ENCODE assay signal across 9 cellular contexts in genomic region chr12:75724913-75725312, GRCh38.
A peak's percentile ranks its signal among the peaks of the same experiment; 100 is the strongest.
DNase-seq lines count a peak whose midpoint lies in the region; ATAC-seq and TF ChIP-seq lines count a peak whose summit lies in the region.
"Had no signal": no experiment of that assay in that cellular context is flagged by ENCODE, and none has a peak within 500 bp of the region (broad histone marks: within the 10 kb centered on the region; RNA-seq: fewer than 3 reads in every experiment).

No MANE protein-coding gene starts in this region.

- CTCF ChIA-PET in activated CD4-positive, alpha-beta memory T cell treated with anti-CD3 and anti-CD28 coated beads for 36 hours (lab: Charles Lee): interaction anchor here (1.0 kb wide), 1 partner anchor 307 kb away, joined by 4 read pairs; the partner anchor contains the start of gene PHLDA1

- H3K9me3 Mint-ChIP-seq in activated CD4-positive, alpha-beta memory T cell treated with anti-CD3 and anti-CD28 coated beads for 36 hours: no peaks in the 10 kb centered on the region

- TF ChIP-seq CTCF in RWPE2 (IDR thresholded peaks at IDR 0.05; ENCODE audit: poor library complexity, severe bottlenecking): no peak
- TF ChIP-seq CTCF in spleen (IDR thresholded peaks at IDR 0.05 in 8 of 11, conservative IDR thresholded peaks at IDR 0.05 in 3 of 11): no peak

- intact Hi-C loops in spleen (cut with DNase I; ENCODE audit: low total_unique reads): no loop called here
- intact Hi-C loops in activated CD4-positive, alpha-beta memory T cell treated with anti-CD3 and anti-CD28 coated beads for 36 hours (cut with micrococcal nuclease): loop anchor here (5.0 kb wide), 2 partner anchors 83 to 307 kb away; partner anchors contain the start of gene PHLDA1

- H3K9me3 ChIP-seq in RWPE2 (ENCODE audit: severe bottlenecking): no peaks in the 10 kb centered on the region
- H3K9me3 ChIP-seq in spleen: no peaks in the 10 kb centered on the region

- peak overlapping the region; percentile 79 for H3K27ac ChIP-seq in RWPE2 (ENCODE audit: poor library complexity, severe bottlenecking)
- peak overlapping the region in 7 of 8 donors; percentile 23 to 79 (median 71) for H3K27ac ChIP-seq in spleen

- H3K27ac Mint-ChIP-seq in activated CD4-positive, alpha-beta memory T cell treated with anti-CD3 and anti-CD28 coated beads for 36 hours: no peak overlapping the region
- H3K27ac Mint-ChIP-seq: activated naive CD8-positive, alpha-beta T cell had no signal

- H3K4me1 Mint-ChIP-seq in activated CD4-positive, alpha-beta memory T cell treated with anti-CD3 and anti-CD28 coated beads for 36 hours (ENCODE audit: low read depth): peaks cover 15% of the 10 kb centered on the region

- POLR2A ChIA-PET in activated CD4-positive, alpha-beta memory T cell treated with anti-CD3 and anti-CD28 coated beads for 36 hours (lab: Charles Lee): no interaction called here

- H3K4me1 ChIP-seq in RWPE2 (ENCODE audit: insufficient read depth, poor library complexity, severe bottlenecking) (peaks cover 46% of the 10 kb centered on the region), spleen (peaks cover 0 to 40% (median 16%) of the 10 kb centered on the region in 6 donors)

- ATAC-seq in RWPE2 (ENCODE audit: low read depth) (peak; percentile 37; the same call in 1 of the 3 replicates), GM18909 (IDR thresholded peaks at IDR 0.05; ENCODE audit: poor library complexity, unreplicated experiment) (no peak), HG02763 (IDR thresholded peaks at IDR 0.05; ENCODE audit: unreplicated experiment) (no peak)

- no peaks in the 10 kb centered on the region for H3K36me3 Mint-ChIP-seq in activated CD4-positive, alpha-beta memory T cell treated with anti-CD3 and anti-CD28 coated beads for 36 hours

- H3K27me3 ChIP-seq in RWPE2 (ENCODE audit: insufficient read depth, poor library complexity, severe bottlenecking) (no peaks in the 10 kb centered on the region), spleen (replicated peaks in 1 of 7) (no peaks in the 10 kb centered on the region)

- no peak overlapping the region for H3K4me3 Mint-ChIP-seq in activated CD4-positive, alpha-beta memory T cell treated with anti-CD3 and anti-CD28 coated beads for 36 hours
- H3K4me3 Mint-ChIP-seq: activated naive CD8-positive, alpha-beta T cell had no signal

- DNase-seq in HS-5 (ENCODE audit: low read depth) (peak; percentile 82), RWPE2 (ENCODE audit: low spot score) (no peak), globus pallidus (ENCODE audit: low spot score) (peak; percentile 11), spleen (no peak), retina (no peak)
- DNase-seq in activated CD4-positive, alpha-beta memory T cell treated with anti-CD3 and anti-CD28 coated beads for 36 hours: no peak

- no peak for TF ChIP-seq POLR2A in spleen (IDR thresholded peaks at IDR 0.05)

- WGBS in spleen, 5 donors: 52 to 74% (median 59%) methylated on average over 5 of the region's 5 CpGs

- H3K27me3 Mint-ChIP-seq in activated CD4-positive, alpha-beta memory T cell treated with anti-CD3 and anti-CD28 coated beads for 36 hours: no peaks in the 10 kb centered on the region
- H3K27me3 Mint-ChIP-seq: activated naive CD8-positive, alpha-beta T cell had no signal

- H3K36me3 ChIP-seq in RWPE2 (ENCODE audit: low read depth) (no peaks in the 10 kb centered on the region), spleen (no peaks in the 10 kb centered on the region)

- H3K4me3 ChIP-seq in RWPE2 (ENCODE audit: severe bottlenecking) (no peak overlapping the region), spleen (no peak overlapping the region)

Comparison
In these comparisons a context has a peak if more than half of its experiments do, and no peak if none do; other contexts are left out.
1. DNase-seq: peak in HS-5 (single experiment) and globus pallidus (single experiment); none in RWPE2 (single experiment), spleen (single experiment), retina (single experiment) and activated CD4-positive, alpha-beta memory T cell treated with anti-CD3 and anti-CD28 coated beads for 36 hours (single experiment).